8 cellular contexts compared by ENCODE assay signal in the genomic region with DNA sequence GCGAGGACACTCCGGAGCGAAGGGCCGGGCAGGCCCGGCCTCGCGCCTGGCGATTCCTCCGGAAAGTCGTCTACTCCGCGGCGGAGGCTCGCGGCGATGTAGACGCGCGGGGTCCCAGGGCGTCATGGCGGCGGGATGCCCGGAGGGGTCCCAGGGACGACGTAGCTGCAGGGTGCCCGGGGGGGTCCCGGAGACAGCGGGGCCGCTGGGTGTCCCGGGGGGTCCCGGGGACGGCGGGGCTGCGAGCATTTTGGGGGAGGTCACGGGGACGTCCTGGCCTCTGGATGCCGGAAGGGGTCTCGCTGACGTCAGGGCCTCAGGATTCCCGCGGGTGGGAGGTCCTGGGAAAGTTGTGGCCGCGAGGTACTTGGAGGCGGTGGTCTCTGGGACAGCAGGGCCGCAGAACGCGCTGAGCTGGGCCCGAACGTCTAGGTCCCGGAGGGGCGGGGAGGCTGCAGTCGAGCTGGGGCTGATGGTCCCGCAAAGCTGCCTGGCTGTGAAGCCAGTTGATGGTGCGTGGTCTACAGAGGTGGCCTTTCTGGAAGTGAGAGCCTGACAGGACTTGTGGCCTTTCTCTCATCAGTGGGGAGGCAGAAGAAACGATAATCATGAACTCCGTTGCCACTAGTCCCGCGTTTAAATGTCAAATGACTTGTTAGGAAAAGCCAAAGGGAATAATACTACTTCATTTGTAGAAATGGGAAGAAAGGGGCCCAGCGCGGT. TPM values are rescaled to one million over a fixed set of nuclear protein-coding genes. Genes with fewer than 3 reads are reported as not detected.
DNase-seq lines count a peak whose midpoint lies in the region; ATAC-seq and TF ChIP-seq lines count a peak whose summit lies in the region.

No MANE protein-coding gene starts in this region.

- no peak for TF ChIP-seq POLR2A in body of pancreas (IDR thresholded peaks at IDR 0.05)

- no peak for TF ChIP-seq CTCF in body of pancreas (IDR thresholded peaks at IDR 0.05)

- H3K4me3 ChIP-seq in body of pancreas: peak overlapping the region; percentile 67 to 94
- H3K4me3 ChIP-seq in skin epidermis: peak overlapping the region; percentile 93 to 100 (median 96)

- ATAC-seq in HG02840 (IDR thresholded peaks at IDR 0.05; ENCODE audit: low FRiP score, unreplicated experiment) (peak; percentile 0), body of pancreas (no peak), HG03520 (IDR thresholded peaks at IDR 0.05; ENCODE audit: unreplicated experiment) (no peak)

- peak overlapping the region; percentile 91 to 97 (median 96) for H3K27ac ChIP-seq in body of pancreas
- peak overlapping the region; percentile 60 to 99 (median 93) for H3K27ac ChIP-seq in skin epidermis

- WGBS in body of pancreas, 2 donors: 0% methylated on average over 14 to 59 of the region's 60 CpGs

- no peaks in the 10 kb centered on the region for H3K27me3 ChIP-seq in body of pancreas

- no peaks in the 10 kb centered on the region for H3K4me1 ChIP-seq in ES-I3 (ENCODE audit: insufficient read depth, low read length)
- peaks cover 23% of the 10 kb centered on the region for H3K4me1 ChIP-seq in body of pancreas

- peak overlapping the region; percentile 76 for H3K9ac ChIP-seq in ES-I3 (ENCODE audit: low read depth, low read length)

- DNase-seq in SK-N-DZ (ENCODE audit: low spot score): peak; percentile 45
- DNase-seq in body of pancreas: peak; percentile 32 to 45 (median 39)
- DNase-seq in iPS-NIHi7 (ENCODE audit: extremely low spot score): peak; percentile 68
- no peak for DNase-seq in NCI-H1694 (lab: John Stamatoyannopoulos, UW)

- H3K9me3 ChIP-seq in ES-I3 (ENCODE audit: control insufficient read depth, insufficient read depth, low read length): no peaks in the 10 kb centered on the region
- H3K9me3 ChIP-seq in body of pancreas: no peaks in the 10 kb centered on the region

- peaks cover 11% of the 10 kb centered on the region; the same call in 1 of the 2 replicates for H3K36me3 ChIP-seq in ES-I3 (ENCODE audit: insufficient read depth, low read length)
- H3K36me3 ChIP-seq in body of pancreas (replicated peaks in 1 of 2; ENCODE audit: insufficient read depth in 1 of 2, low read depth in 2 of 2): peaks cover 0 to 8% of the 10 kb centered on the region in 2 donors

- intact Hi-C loops in body of pancreas (cut with DNase I): no loop called here

RNA-seq across cellular contexts. Expression of gene HSPA14, which starts 0.6 kb away (rescaled TPM):
- 25.5 and 30.1 TPM in 2 replicates for polyA plus RNA-seq in SK-N-DZ (2014; cell fraction: cytosol; rRNA removed)
- 27.5 and 32.7 TPM in 2 replicates for polyA plus RNA-seq in SK-N-DZ (2014; cell fraction: nucleus; rRNA removed)
- 1 to 10 TPM; 6.6 to 7.8 TPM for total RNA-seq in body of pancreas

RNA-seq across cellular contexts. Expression of gene MSANTD7, which starts 0.6 kb away (rescaled TPM):
- 13.6 and 18.5 TPM in 2 replicates for polyA plus RNA-seq in SK-N-DZ (2014; cell fraction: cytosol; rRNA removed)
- polyA plus RNA-seq in SK-N-DZ (2014; cell fraction: nucleus; rRNA removed): 10.4 and 10.7 TPM in 2 replicates
- 10 to 100 TPM in 1 of 2 donors, 1 to 10 TPM in 1; 6.5 to 11.5 TPM for total RNA-seq in body of pancreas

RNA-seq across cellular contexts. Expression of gene CDNF, which starts 0.9 kb away (rescaled TPM):
- 0.90 and 1.8 TPM in 2 replicates for polyA plus RNA-seq in SK-N-DZ (2014; cell fraction: cytosol; rRNA removed)
- 2.2 and 2.4 TPM in 2 replicates for polyA plus RNA-seq in SK-N-DZ (2014; cell fraction: nucleus; rRNA removed)
- total RNA-seq in body of pancreas: 10 to 100 TPM in 1 of 2 donors, 1 to 10 TPM in 1; 1.3 to 15.3 TPM

RNA-seq across cellular contexts. Expression of gene SUV39H2, which starts 39.9 kb away (rescaled TPM):
- polyA plus RNA-seq in SK-N-DZ (2014; cell fraction: cytosol; rRNA removed): 25.0 and 27.8 TPM in 2 replicates
- 21.2 and 23.3 TPM in 2 replicates for polyA plus RNA-seq in SK-N-DZ (2014; cell fraction: nucleus; rRNA removed)
- 1 to 10 TPM; 3.1 to 4.6 TPM for total RNA-seq in body of pancreas
